Comparison of ENCODE assay signal across 10 cellular contexts in genomic region chr2:224925822-224926124, GRCh38.
DNase-seq lines count a peak whose midpoint lies in the region; ATAC-seq and TF ChIP-seq lines count a peak whose summit lies in the region.
"Had no signal": no experiment of that assay in that cellular context is flagged by ENCODE, and none has a peak within 500 bp of the region (broad histone marks: within the 10 kb centered on the region; RNA-seq: fewer than 3 reads in every experiment).

No MANE protein-coding gene starts in this region.

- peak overlapping the region; percentile 97 for H3K27ac Mint-ChIP-seq in stimulated activated effector memory CD8-positive, alpha-beta T cell treated with anti-CD3 and anti-CD28 coated beads, Interleukin-12 subunit alpha, Interleukin-12 subunit beta, amount 100 ng/mL, for 72 hours
- H3K27ac Mint-ChIP-seq in nephron progenitor cell: no peak overlapping the region

- TF ChIP-seq CTCF in brain microvascular endothelial cell (IDR thresholded peaks at IDR 0.05; ENCODE audit: low read depth, low read length, missing control alignments) (no peak), nephron progenitor cell (IDR thresholded peaks at IDR 0.05) (no peak)

- H3K36me3 ChIP-seq in brain microvascular endothelial cell (replicated peaks): peaks cover 12% of the 10 kb centered on the region

- in situ Hi-C loops in brain microvascular endothelial cell (cut with HindIII; ENCODE audit: low pct_ligation_motif_present, low sequenced_read_pairs): no loop called here

- H3K9me3 Mint-ChIP-seq in stimulated activated effector memory CD8-positive, alpha-beta T cell treated with anti-CD3 and anti-CD28 coated beads, Interleukin-12 subunit alpha, Interleukin-12 subunit beta, amount 100 ng/mL, for 72 hours: no peaks in the 10 kb centered on the region
- no peaks in the 10 kb centered on the region for H3K9me3 Mint-ChIP-seq in nephron progenitor cell
- H3K9me3 Mint-ChIP-seq: neural crest cell had no signal

- DNase-seq in brain microvascular endothelial cell: no peak
- DNase-seq in stimulated activated effector memory CD8-positive, alpha-beta T cell treated with anti-CD3 and anti-CD28 coated beads, Interleukin-12 subunit alpha, Interleukin-12 subunit beta, amount 100 ng/mL, for 72 hours (ENCODE audit: low spot score in 2 of 2): no peak
- DNase-seq in nephron progenitor cell: no peak
- DNase-seq in stimulated activated CD8-positive, alpha-beta memory T cell treated with anti-CD3 and anti-CD28 coated beads, Interleukin-4, amount 100 ng/mL, for 48 hours: no peak
- no peak for DNase-seq in NCI-H1105 (lab: John Stamatoyannopoulos, UW)
- no peak for DNase-seq in COR-L47 (lab: John Stamatoyannopoulos, UW)
- DNase-seq: effector CD8-positive, alpha-beta T cell had no signal

- peak overlapping the region; percentile 87 for H3K27ac ChIP-seq in brain microvascular endothelial cell

- peaks cover 14% of the 10 kb centered on the region for H3K27me3 Mint-ChIP-seq in nephron progenitor cell (ENCODE audit: low read depth, poor library complexity)

- no peaks in the 10 kb centered on the region for H3K27me3 ChIP-seq in brain microvascular endothelial cell (replicated peaks)

- H3K4me3 Mint-ChIP-seq in stimulated activated effector memory CD8-positive, alpha-beta T cell treated with anti-CD3 and anti-CD28 coated beads, Interleukin-12 subunit alpha, Interleukin-12 subunit beta, amount 100 ng/mL, for 72 hours: peak overlapping the region; percentile 61
- H3K4me3 Mint-ChIP-seq in nephron progenitor cell: no peak overlapping the region
- H3K4me3 Mint-ChIP-seq: neural crest cell had no signal

- ATAC-seq in GM21360 (IDR thresholded peaks at IDR 0.05; ENCODE audit: unreplicated experiment): peak; percentile 30
- ATAC-seq in HG03097 (IDR thresholded peaks at IDR 0.05; ENCODE audit: low FRiP score, unreplicated experiment): peak; percentile 7
- ATAC-seq in stimulated activated effector memory CD8-positive, alpha-beta T cell treated with anti-CD3 and anti-CD28 coated beads, Interleukin-12 subunit alpha, Interleukin-12 subunit beta, amount 100 ng/mL, for 72 hours: peak; percentile 69

- peaks cover 78% of the 10 kb centered on the region for H3K36me3 Mint-ChIP-seq in stimulated activated effector memory CD8-positive, alpha-beta T cell treated with anti-CD3 and anti-CD28 coated beads, Interleukin-12 subunit alpha, Interleukin-12 subunit beta, amount 100 ng/mL, for 72 hours
- H3K36me3 Mint-ChIP-seq in nephron progenitor cell (ENCODE audit: low read depth): no peaks in the 10 kb centered on the region

- peaks cover 75% of the 10 kb centered on the region for H3K4me1 Mint-ChIP-seq in stimulated activated effector memory CD8-positive, alpha-beta T cell treated with anti-CD3 and anti-CD28 coated beads, Interleukin-12 subunit alpha, Interleukin-12 subunit beta, amount 100 ng/mL, for 72 hours
- no peaks in the 10 kb centered on the region for H3K4me1 Mint-ChIP-seq in nephron progenitor cell

- no peak overlapping the region for H3K4me3 ChIP-seq in brain microvascular endothelial cell (ENCODE audit: low read depth, low read length)

Comparison
In these comparisons a context has a peak if more than half of its experiments do, and no peak if none do; other contexts are left out.
1. ATAC-seq: peak in every context shown above with its lines; median percentile 69 in stimulated activated effector memory CD8-positive, alpha-beta T cell treated with anti-CD3 and anti-CD28 coated beads, Interleukin-12 subunit alpha, Interleukin-12 subunit beta, amount 100 ng/mL, for 72 hours; 30 in GM21360; 7 in HG03097.